In genomic region chr21:34923626-34924025, GRCh38 we compare ENCODE assay signal across 8 cellular contexts.
"Had no signal": no experiment of that assay in that cellular context is flagged by ENCODE, and none has a peak within 500 bp of the region (broad histone marks: within the 10 kb centered on the region; RNA-seq: fewer than 3 reads in every experiment).

No MANE protein-coding gene starts in this region.

- DNase-seq: activated B cell treated with CpG ODN at 0.5 μM for 24 hours; activated effector memory CD4-positive, alpha-beta T cell treated with Interleukin-2 at 50 U/mL for 16 hours; head of caudate nucleus; mesendoderm; psoas muscle; uterus had no signal

- ATAC-seq: psoas muscle, sciatic nerve had no signal

- H3K9me3 Mint-ChIP-seq: activated B cell treated with CpG ODN at 0.5 μM for 24 hours, neural crest cell had no signal

- H3K4me1 Mint-ChIP-seq: neural crest cell had no signal

- H3K4me3 Mint-ChIP-seq: neural crest cell had no signal

- H3K27me3 Mint-ChIP-seq: activated B cell treated with CpG ODN at 0.5 μM for 24 hours had no signal
